8 cellular contexts compared by ENCODE assay signal in the genomic region with DNA sequence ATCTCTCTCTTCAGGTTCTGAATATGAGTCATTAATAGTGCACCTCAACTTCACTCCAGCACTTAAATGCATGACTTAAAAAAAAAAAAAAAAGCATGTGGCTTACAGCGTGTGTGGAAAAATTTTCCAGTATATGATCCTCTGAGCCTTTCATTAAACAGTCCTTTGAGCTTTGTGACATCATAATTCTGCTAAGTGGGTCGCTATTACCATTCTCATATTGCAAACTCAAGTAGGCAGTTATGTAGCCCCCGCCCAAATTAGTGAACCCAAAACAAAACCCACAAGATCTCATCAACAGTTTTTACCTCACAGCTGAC. TPM values are rescaled to one million over a fixed set of nuclear protein-coding genes. Genes with fewer than 3 reads are reported as not detected.
DNase-seq lines count a peak whose midpoint lies in the region; ATAC-seq and TF ChIP-seq lines count a peak whose summit lies in the region.

No MANE protein-coding gene starts in this region.

- H3K4me1 ChIP-seq in suprapubic skin: peaks cover 28% of the 10 kb centered on the region

- TF ChIP-seq CTCF in suprapubic skin (IDR thresholded peaks at IDR 0.05): no peak

- CTCF ChIA-PET in activated CD8-positive, alpha-beta T cell treated with anti-CD3 and anti-CD28 coated beads, Interleukin-2, amount 10 ng/mL, durations not matched to agents 7 days and 5 days (lab: Charles Lee): interaction anchor here (3.0 kb wide), 1 partner anchor 23 kb away, joined by 21 read pairs; no protein-coding TSS in a partner anchor

- no peaks in the 10 kb centered on the region for H3K9me3 ChIP-seq in suprapubic skin

- H3K27me3 Mint-ChIP-seq in T-helper 1 cell treated with Interleukin-12 subunit alpha and Interleukin-12 subunit beta and Interleukin-4 antibody, amounts not matched to agents 30 μg/mL and 1 μg/mL, for 36 hours (ENCODE audit: low read depth): peaks cover 12% of the 10 kb centered on the region
- peaks cover 5% of the 10 kb centered on the region for H3K27me3 Mint-ChIP-seq in activated CD8-positive, alpha-beta T cell treated with anti-CD3 and anti-CD28 coated beads, Interleukin-2, amount 10 ng/mL, durations not matched to agents 7 days and 5 days (ENCODE audit: low read depth)
- H3K27me3 Mint-ChIP-seq in immature natural killer cell (ENCODE audit: low read depth in 3 of 3): peaks cover 4 to 8% (median 5%) of the 10 kb centered on the region in 3 donors

- peak overlapping the region; percentile 90 for H3K4me3 Mint-ChIP-seq in T-helper 1 cell treated with Interleukin-12 subunit alpha and Interleukin-12 subunit beta and Interleukin-4 antibody, amounts not matched to agents 30 μg/mL and 1 μg/mL, for 36 hours
- H3K4me3 Mint-ChIP-seq in activated CD8-positive, alpha-beta T cell treated with anti-CD3 and anti-CD28 coated beads, Interleukin-2, amount 10 ng/mL, durations not matched to agents 7 days and 5 days: peak overlapping the region; percentile 83
- H3K4me3 Mint-ChIP-seq in immature natural killer cell: peak overlapping the region; percentile 83 to 91 (median 84)

- TF ChIP-seq EP300 in suprapubic skin (IDR thresholded peaks at IDR 0.05): no peak

- H3K9me3 Mint-ChIP-seq in T-helper 1 cell treated with Interleukin-12 subunit alpha and Interleukin-12 subunit beta and Interleukin-4 antibody, amounts not matched to agents 30 μg/mL and 1 μg/mL, for 36 hours: no peaks in the 10 kb centered on the region
- H3K9me3 Mint-ChIP-seq in activated CD8-positive, alpha-beta T cell treated with anti-CD3 and anti-CD28 coated beads, Interleukin-2, amount 10 ng/mL, durations not matched to agents 7 days and 5 days (ENCODE audit: insufficient read depth): peaks cover 3% of the 10 kb centered on the region
- no peaks in the 10 kb centered on the region for H3K9me3 Mint-ChIP-seq in immature natural killer cell

- peak overlapping the region; percentile 96 for H3K27ac ChIP-seq in suprapubic skin

- H3K36me3 Mint-ChIP-seq in T-helper 1 cell treated with Interleukin-12 subunit alpha and Interleukin-12 subunit beta and Interleukin-4 antibody, amounts not matched to agents 30 μg/mL and 1 μg/mL, for 36 hours (ENCODE audit: low read depth): peaks cover 28% of the 10 kb centered on the region
- H3K36me3 Mint-ChIP-seq in activated CD8-positive, alpha-beta T cell treated with anti-CD3 and anti-CD28 coated beads, Interleukin-2, amount 10 ng/mL, durations not matched to agents 7 days and 5 days (ENCODE audit: low read depth): peaks cover 41% of the 10 kb centered on the region
- peaks cover 19 to 28% (median 26%) of the 10 kb centered on the region in 3 donors for H3K36me3 Mint-ChIP-seq in immature natural killer cell

- peak overlapping the region; percentile 74 for H3K27ac Mint-ChIP-seq in T-helper 1 cell treated with Interleukin-12 subunit alpha and Interleukin-12 subunit beta and Interleukin-4 antibody, amounts not matched to agents 30 μg/mL and 1 μg/mL, for 36 hours
- peak overlapping the region; percentile 89 for H3K27ac Mint-ChIP-seq in activated CD8-positive, alpha-beta T cell treated with anti-CD3 and anti-CD28 coated beads, Interleukin-2, amount 10 ng/mL, durations not matched to agents 7 days and 5 days
- peak overlapping the region; percentile 82 to 95 (median 90) for H3K27ac Mint-ChIP-seq in immature natural killer cell

- no peak for ATAC-seq in activated CD8-positive, alpha-beta T cell treated with anti-CD3 and anti-CD28 coated beads, Interleukin-2, amount 10 ng/mL, durations not matched to agents 7 days and 5 days

- TF ChIP-seq POLR2A in suprapubic skin (IDR thresholded peaks at IDR 0.05): no peak

- H3K4me1 Mint-ChIP-seq in T-helper 1 cell treated with Interleukin-12 subunit alpha and Interleukin-12 subunit beta and Interleukin-4 antibody, amounts not matched to agents 30 μg/mL and 1 μg/mL, for 36 hours (ENCODE audit: low read depth): peaks cover 11% of the 10 kb centered on the region
- H3K4me1 Mint-ChIP-seq in activated CD8-positive, alpha-beta T cell treated with anti-CD3 and anti-CD28 coated beads, Interleukin-2, amount 10 ng/mL, durations not matched to agents 7 days and 5 days (ENCODE audit: low read depth): peaks cover 18% of the 10 kb centered on the region
- peaks cover 53 to 58% of the 10 kb centered on the region in 2 donors for H3K4me1 Mint-ChIP-seq in immature natural killer cell

- peaks cover 27% of the 10 kb centered on the region for H3K36me3 ChIP-seq in suprapubic skin

- DNase-seq in T-helper 1 cell: no peak
- no peak for DNase-seq in activated CD8-positive, alpha-beta T cell treated with anti-CD3 and anti-CD28 coated beads, Interleukin-2, amount 10 ng/mL, durations not matched to agents 7 days and 5 days
- no peak for DNase-seq in immature natural killer cell
- no peak for DNase-seq in suprapubic skin (ENCODE audit: low spot score in 2 of 2)
- no peak for DNase-seq in central memory CD4-positive, alpha-beta T cell
- DNase-seq in NCI-H774 (lab: John Stamatoyannopoulos, UW): no peak
- no peak for DNase-seq in NCI-H2081 (lab: John Stamatoyannopoulos, UW)

- POLR2A ChIA-PET in activated CD8-positive, alpha-beta T cell treated with anti-CD3 and anti-CD28 coated beads, Interleukin-2, amount 10 ng/mL, durations not matched to agents 7 days and 5 days (lab: Charles Lee): no interaction called here

- H3K4me3 ChIP-seq in suprapubic skin: peak overlapping the region; percentile 89

- peaks cover 5% of the 10 kb centered on the region for H3K27me3 ChIP-seq in suprapubic skin

- 8% methylated on average over 3 of the region's 3 CpGs for WGBS in suprapubic skin

RNA-seq across cellular contexts. Expression of a gene that starts 0.7 kb away (rescaled TPM):
- total RNA-seq in activated CD8-positive, alpha-beta T cell treated with anti-CD3 and anti-CD28 coated beads, Interleukin-2, amount 10 ng/mL, durations not matched to agents 7 days and 5 days: 10 to 100 TPM; 15.8 to 18.5 TPM
- polyA plus RNA-seq in immature natural killer cell: 10 to 100 TPM; 18.6 to 42.9 (median 19.0) TPM
- 10 to 100 TPM; 17.9 to 21.3 (median 19.6) TPM for total RNA-seq in suprapubic skin

RNA-seq across cellular contexts. Expression of a gene that starts 58.0 kb away (rescaled TPM):
- total RNA-seq in activated CD8-positive, alpha-beta T cell treated with anti-CD3 and anti-CD28 coated beads, Interleukin-2, amount 10 ng/mL, durations not matched to agents 7 days and 5 days: not detected
- polyA plus RNA-seq in immature natural killer cell: under 1 TPM in 2 of 3 donors, not detected in 1; 0.24 to 0.26 TPM
- 1 to 10 TPM in 1 of 4 donors, under 1 TPM in 2, not detected in 1; 0.40 to 1.1 (median 0.47) TPM for total RNA-seq in suprapubic skin
